23 cellular contexts compared by ENCODE assay signal in genomic region chr14:71431169-71431525, GRCh38.
DNase-seq lines count a peak whose midpoint lies in the region; ATAC-seq, FAIRE-seq and TF ChIP-seq lines count a peak whose summit lies in the region.
"Had no signal": no experiment of that assay in that cellular context is flagged by ENCODE, and none has a peak within 500 bp of the region (broad histone marks: within the 10 kb centered on the region; RNA-seq: fewer than 3 reads in every experiment).

No MANE protein-coding gene starts in this region.

- no peak for TF ChIP-seq CTCF in GM06990 (IDR thresholded peaks at IDR 0.05; ENCODE audit: insufficient read depth, low read length, poor library complexity, severe bottlenecking)
- TF ChIP-seq CTCF in H9 (conservative IDR thresholded peaks at IDR 0.05), result no peak

- H3K9me3 Mint-ChIP-seq in H9 (peaks cover 15 to 16% of the 10 kb centered on the region in 2 experiments), IgD-negative memory B cell (peaks cover 0 to 10% (median 7%) of the 10 kb centered on the region in 3 donors)
- H3K9me3 Mint-ChIP-seq in dendritic cell treated with granulocyte-macrophage colony-stimulating factor and Interleukin-4, amounts not matched to agents 40 ng/mL and 50 ng/mL, for 4 days, result peaks cover 10% of the 10 kb centered on the region

- no peaks in the 10 kb centered on the region; the same call in 1 of the 2 replicates for H3K79me2 ChIP-seq in H9 (ENCODE audit: insufficient read depth, low read length)

- intact Hi-C loops in dendritic cell treated with granulocyte-macrophage colony-stimulating factor and Interleukin-4, amounts not matched to agents 40 ng/mL and 50 ng/mL, for 4 days (cut with micrococcal nuclease), result no loop called here

- H3K9me3 ChIP-seq in H9 (ENCODE audit: control insufficient read depth, low read depth, low read length), result no peaks in the 10 kb centered on the region

- no peak for ATAC-seq in HG02763 (IDR thresholded peaks at IDR 0.05; ENCODE audit: unreplicated experiment)
- ATAC-seq: HepG2, SK-N-SH treated with all-trans-retinoic acid at 6 μM for 48 hours had no signal

- no peak overlapping the region for H2BK20ac ChIP-seq in H9 (ENCODE audit: low read depth, low read length, poor library complexity, severe bottlenecking)

- no peak overlapping the region for H3K18ac ChIP-seq in H9 (ENCODE audit: insufficient read length, low read depth, low read length)

- no peak overlapping the region for H3T11ph ChIP-seq in H9 (ENCODE audit: low read length)

- H3K27me3 Mint-ChIP-seq in H9 (ENCODE audit: low read depth) (no peaks in the 10 kb centered on the region), IgD-negative memory B cell (no peaks in the 10 kb centered on the region)
- H3K27me3 Mint-ChIP-seq in dendritic cell treated with granulocyte-macrophage colony-stimulating factor and Interleukin-4, amounts not matched to agents 40 ng/mL and 50 ng/mL, for 4 days, result no peaks in the 10 kb centered on the region

- H2BK120ac ChIP-seq in H9 (ENCODE audit: low read depth, low read length, poor library complexity, severe bottlenecking), result no peak overlapping the region

- H3K4me1 ChIP-seq in H9 (ENCODE audit: insufficient read depth, low read length), result no peaks in the 10 kb centered on the region; the same call in 1 of the 2 replicates

- no peak overlapping the region for H4K8ac ChIP-seq in H9 (replicated peaks; ENCODE audit: insufficient read length, low read depth, low read length)

- no peak overlapping the region for H2BK12ac ChIP-seq in H9 (ENCODE audit: insufficient read length, low read depth, low read length)

- peak overlapping the region; percentile 53 to 97 (median 58); a peak in 6 of 7 replicates for H3K27ac Mint-ChIP-seq in H9
- H3K27ac Mint-ChIP-seq in IgD-negative memory B cell, result peak overlapping the region; percentile 53 to 89 (median 63)
- peak overlapping the region; percentile 81 for H3K27ac Mint-ChIP-seq in dendritic cell treated with granulocyte-macrophage colony-stimulating factor and Interleukin-4, amounts not matched to agents 40 ng/mL and 50 ng/mL, for 4 days

- no CpG with 5 or more reads among the region's 4 CpGs for WGBS in H9 (ENCODE audit: extremely low coverage, insufficient read length, low lambda C conversion rate)

- no peak overlapping the region for H3K27ac ChIP-seq in H9 (ENCODE audit: insufficient read length, low read depth, low read length)
- H3K27ac ChIP-seq: BLaER1 treated with 17β-estradiol and CSF1 and Interleukin-3, amounts not matched to agents 10 nM and 100 nM; GM23248 had no signal

- H3K23me2 ChIP-seq in H9 (ENCODE audit: insufficient read length, low read depth, low read length, poor library complexity, severe bottlenecking), result no peaks in the 10 kb centered on the region

- H3K23ac ChIP-seq in H9 (ENCODE audit: insufficient read length, low read depth, low read length), result no peak overlapping the region

- no peak overlapping the region for H4K5ac ChIP-seq in H9 (ENCODE audit: insufficient read length, low read depth, low read length)

- H3K4ac ChIP-seq in H9 (ENCODE audit: low read depth, low read length), result no peak overlapping the region

- TF ChIP-seq POLR2A in GM12891 (IDR thresholded peaks at IDR 0.05; ENCODE audit: low read depth, low read length), result no peak

- H3K36me3 Mint-ChIP-seq in H9 (ENCODE audit: insufficient read depth in 1 of 3, low read depth in 3 of 3) (peaks cover 17 to 25% (median 23%) of the 10 kb centered on the region in 3 experiments), IgD-negative memory B cell (peaks cover 19% of the 10 kb centered on the region)
- H3K36me3 Mint-ChIP-seq in dendritic cell treated with granulocyte-macrophage colony-stimulating factor and Interleukin-4, amounts not matched to agents 40 ng/mL and 50 ng/mL, for 4 days (ENCODE audit: low read depth), result peaks cover 31% of the 10 kb centered on the region

- H3K36me3 ChIP-seq in GM06990 (ENCODE audit: control insufficient read depth, insufficient read depth, low read length), result no peaks in the 10 kb centered on the region
- H3K36me3 ChIP-seq: MG63 had no signal

- no peak overlapping the region for H3K56ac ChIP-seq in H9 (ENCODE audit: insufficient read length, low read depth, low read length)

- H3K79me1 ChIP-seq in H9 (ENCODE audit: insufficient read depth, low read depth, low read length, poor library complexity, severe bottlenecking), result peaks cover 6% of the 10 kb centered on the region

- H3K4me1 Mint-ChIP-seq in H9 (peaks cover 37 to 57% of the 10 kb centered on the region in 2 experiments), IgD-negative memory B cell (peaks cover 29 to 43% (median 35%) of the 10 kb centered on the region in 3 donors)
- H3K4me1 Mint-ChIP-seq in dendritic cell treated with granulocyte-macrophage colony-stimulating factor and Interleukin-4, amounts not matched to agents 40 ng/mL and 50 ng/mL, for 4 days (ENCODE audit: low read depth), result peaks cover 41% of the 10 kb centered on the region

- FAIRE-seq in GM12891 (lab: Jason Lieb, UNC), result no peak
- FAIRE-seq: A204.1, HepG2, RCC 7860 had no signal

- H4K91ac ChIP-seq in H9 (ENCODE audit: insufficient read length, low read depth, low read length), result no peak overlapping the region

- no peak overlapping the region for H3K9ac ChIP-seq in H9 (ENCODE audit: extremely low read depth, insufficient read length, low read length)
- H3K9ac ChIP-seq: BLaER1 treated with 17β-estradiol and CSF1 and Interleukin-3, amounts not matched to agents 10 nM and 100 nM; GM23248 had no signal

- H2AK5ac ChIP-seq in H9 (ENCODE audit: insufficient read length, low read length), result no peak overlapping the region

- no peak overlapping the region for H3K4me2 ChIP-seq in H9 (ENCODE audit: insufficient read depth, insufficient read length, low read length)

- H2AFZ ChIP-seq in H9 (ENCODE audit: low read length), result no peak overlapping the region
- H2AFZ ChIP-seq: GM23248 had no signal

- H3K4me3 ChIP-seq in GM06990 (replicated peaks; ENCODE audit: low read depth, low read length), result no peak overlapping the region
- H3K4me3 ChIP-seq: BLaER1 treated with 17β-estradiol and CSF1 and Interleukin-3, amounts not matched to agents 10 nM and 100 nM; GM23248; MG63 had no signal

- H3K14ac ChIP-seq in H9 (ENCODE audit: insufficient read depth, low read length), result no peak overlapping the region

- H2BK5ac ChIP-seq in H9 (ENCODE audit: insufficient read length, low read length), result no peak overlapping the region

- DNase-seq in GM06990 (ENCODE audit: extremely low read depth, insufficient read length) (peak; percentile 47), H9 (no peak), NOMO-1 (lab: John Stamatoyannopoulos, UW; ENCODE audit: unreplicated experiment in 2 of 2) (no peak), NCI-H345 (lab: John Stamatoyannopoulos, UW) (no peak), GM12891 (ENCODE audit: insufficient read length, low spot score) (no peak)
- DNase-seq: DMS 273 treated with DMSO at 0.1 percent for 48 hours, GF-D8, GM23248, Karpas-422, MG63, NCI-H1092, NCI-H2081 treated with DMSO at 0.1 percent for 48 hours, NCI-H510A treated with DMSO at 0.1 percent for 48 hours, NCI-H82, SHP77 had no signal

- H2BK15ac ChIP-seq in H9 (ENCODE audit: low read depth, low read length), result no peak overlapping the region

- H3K27me3 ChIP-seq in GM06990 (replicated peaks; ENCODE audit: control insufficient read depth, insufficient read depth, low read length) (no peaks in the 10 kb centered on the region), H9 (ENCODE audit: insufficient read depth, low read length) (no peaks in the 10 kb centered on the region)
- H3K27me3 ChIP-seq: BLaER1 treated with 17β-estradiol and CSF1 and Interleukin-3, amounts not matched to agents 10 nM and 100 nM; MG63 had no signal

- peak overlapping the region in 1 of 2 experiments; percentile 29; a peak in 1 of 5 replicates for H3K4me3 Mint-ChIP-seq in H9
- no peak overlapping the region for H3K4me3 Mint-ChIP-seq in IgD-negative memory B cell
- no peak overlapping the region for H3K4me3 Mint-ChIP-seq in dendritic cell treated with granulocyte-macrophage colony-stimulating factor and Interleukin-4, amounts not matched to agents 40 ng/mL and 50 ng/mL, for 4 days

- no peaks in the 10 kb centered on the region for H4K20me1 ChIP-seq in H9 (ENCODE audit: control insufficient read depth, insufficient read depth, insufficient read length)

TF ChIP-seq in GM12891, 5 proteins besides CTCF, POLR2A, EP300 and RAD21:
- TF ChIP-seq POLR2AphosphoS5 (IDR thresholded peaks at IDR 0.05; ENCODE audit: low read depth, low read length), result no peak
- TF ChIP-seq SPI1 (IDR thresholded peaks at IDR 0.05; ENCODE audit: low read depth, low read length), result no peak
- no peak for TF ChIP-seq TAF1 (IDR thresholded peaks at IDR 0.05; ENCODE audit: low read depth, low read length)
- no peak for TF ChIP-seq PAX5 (IDR thresholded peaks at IDR 0.05; ENCODE audit: insufficient read depth, low read length, severe bottlenecking)
- TF ChIP-seq POU2F2 (IDR thresholded peaks at IDR 0.05; ENCODE audit: low read depth, low read length), result no peak
